Comparison of ENCODE assay signal across 14 cellular contexts in the genomic region with DNA sequence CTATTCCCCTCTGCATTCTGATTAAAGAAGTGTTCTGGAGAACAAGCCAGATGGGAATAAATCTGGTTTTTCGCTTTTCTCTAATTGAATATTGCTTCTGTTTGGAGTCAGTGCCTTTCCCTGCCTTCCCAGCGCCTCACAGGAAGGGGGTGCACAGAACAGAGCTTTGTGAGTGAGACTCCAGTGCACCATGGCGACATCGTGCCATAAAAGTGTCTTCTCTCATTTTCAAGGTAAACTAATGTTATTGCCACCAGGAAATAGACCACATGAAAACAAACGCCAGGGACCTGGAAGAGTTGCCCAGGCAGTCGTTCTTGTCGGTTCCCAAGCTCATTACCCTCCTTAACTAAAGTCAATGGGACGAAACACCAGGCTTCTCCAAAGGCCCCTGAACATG.
"Had no signal": no experiment of that assay in that cellular context is flagged by ENCODE, and none has a peak within 500 bp of the region (broad histone marks: within the 10 kb centered on the region; RNA-seq: fewer than 3 reads in every experiment).

No MANE protein-coding gene starts in this region.

- ATAC-seq: stimulated activated memory B cell treated with anti-CD40 and anti-IgM and Interleukin-4, amounts not matched to agents 10 μg/mL and 1 μg/mL and 100 μg/mL, for 72 hours had no signal

- H3K27ac ChIP-seq: breast epithelium, esophagus muscularis mucosa, parathyroid adenoma, transverse colon had no signal

- H3K79me2 ChIP-seq: parathyroid adenoma had no signal

- H3K36me3 Mint-ChIP-seq: activated naive CD8-positive, alpha-beta T cell; stimulated activated memory B cell treated with anti-CD40 and anti-IgM and Interleukin-4, amounts not matched to agents 10 μg/mL and 1 μg/mL and 100 μg/mL, for 72 hours had no signal

- H3K4me1 Mint-ChIP-seq: immature natural killer cell; stimulated activated memory B cell treated with anti-CD40 and anti-IgM and Interleukin-4, amounts not matched to agents 10 μg/mL and 1 μg/mL and 100 μg/mL, for 72 hours had no signal

- H2AFZ ChIP-seq: parathyroid adenoma had no signal

- H3K4me3 ChIP-seq: breast epithelium, esophagus muscularis mucosa, lung, transverse colon had no signal

- H3K9me3 Mint-ChIP-seq: activated T-cell treated with anti-CD3 and anti-CD28 coated beads, Interleukin-2, amount 50 U/mL, for 24 hours; immature natural killer cell had no signal

- H3K36me3 ChIP-seq: breast epithelium, esophagus muscularis mucosa, transverse colon had no signal

- H3K4me3 Mint-ChIP-seq: activated naive CD8-positive, alpha-beta T cell; activated T-cell treated with anti-CD3 and anti-CD28 coated beads, Interleukin-2, amount 50 U/mL, for 24 hours; immature natural killer cell; stimulated activated memory B cell treated with anti-CD40 and anti-IgM and Interleukin-4, amounts not matched to agents 10 μg/mL and 1 μg/mL and 100 μg/mL, for 72 hours had no signal

- DNase-seq: activated CD4-positive, alpha-beta T cell treated with anti-CD3 and anti-CD28 coated beads, Interleukin-2, amount 50 U/mL, for 4 hours; activated CD4-positive, CD25-positive, alpha-beta regulatory T cell treated with anti-CD3 and anti-CD28 coated beads, Interleukin-2, amount 50 U/mL, for 72 hours; activated effector memory CD4-positive, alpha-beta T cell treated with anti-CD3 and anti-CD28 coated beads, Interleukin-2, amount 50 U/mL, for 16 hours; activated T-cell treated with anti-CD3 and anti-CD28 coated beads, Interleukin-2, amount 50 U/mL, for 24 hours; glutamatergic neuron; immature natural killer cell; small intestine; transverse colon had no signal

- H3K27ac Mint-ChIP-seq: activated naive CD8-positive, alpha-beta T cell; activated T-cell treated with anti-CD3 and anti-CD28 coated beads, Interleukin-2, amount 50 U/mL, for 24 hours; immature natural killer cell; stimulated activated memory B cell treated with anti-CD40 and anti-IgM and Interleukin-4, amounts not matched to agents 10 μg/mL and 1 μg/mL and 100 μg/mL, for 72 hours had no signal

- H3K27me3 ChIP-seq: breast epithelium, esophagus muscularis mucosa, transverse colon had no signal

- H3K4me1 ChIP-seq: breast epithelium, esophagus muscularis mucosa, parathyroid adenoma had no signal
